35 cellular contexts compared by ENCODE assay signal in genomic region chr9:123695391-123695790, GRCh38.
"Had no signal": no experiment of that assay in that cellular context is flagged by ENCODE, and none has a peak within 500 bp of the region (broad histone marks: within the 10 kb centered on the region; RNA-seq: fewer than 3 reads in every experiment).

No MANE protein-coding gene starts in this region.

- H3K4me1 Mint-ChIP-seq: activated CD4-positive, alpha-beta memory T cell treated with anti-CD3 and anti-CD28 coated beads, Interleukin-2, amount 10 ng/mL, durations not matched to agents 7 days and 5 days; activated CD8-positive, alpha-beta memory T cell treated with anti-CD3 and anti-CD28 coated beads, Interleukin-2, amount 10 ng/mL, durations not matched to agents 7 days and 5 days; activated naive CD4-positive, alpha-beta T cell treated with anti-CD3 and anti-CD28 coated beads, Interleukin-2, amount 10 ng/mL, durations not matched to agents 7 days and 5 days; central memory CD8-positive, alpha-beta T cell had no signal

- H3K27me3 ChIP-seq: cardiac muscle cell, Peyer's patch had no signal

- H3K36me3 ChIP-seq: cardiac muscle cell, Peyer's patch, WERI-Rb-1 had no signal

- H3K4me3 Mint-ChIP-seq: activated CD4-positive, alpha-beta memory T cell treated with anti-CD3 and anti-CD28 coated beads, Interleukin-2, amount 10 ng/mL, durations not matched to agents 7 days and 5 days; activated CD8-positive, alpha-beta memory T cell treated with anti-CD3 and anti-CD28 coated beads, Interleukin-2, amount 10 ng/mL, durations not matched to agents 7 days and 5 days; activated naive CD4-positive, alpha-beta T cell treated with anti-CD3 and anti-CD28 coated beads, Interleukin-2, amount 10 ng/mL, durations not matched to agents 7 days and 5 days; activated naive CD8-positive, alpha-beta T cell; activated naive CD8-positive, alpha-beta T cell treated with anti-CD3 and anti-CD28 coated beads, Interleukin-2, amount 50 U/mL, for 24 hours; brain; central memory CD8-positive, alpha-beta T cell had no signal

- H3K4me3 ChIP-seq: cardiac muscle cell, Peyer's patch had no signal

- ATAC-seq: activated CD8-positive, alpha-beta memory T cell treated with anti-CD3 and anti-CD28 coated beads, Interleukin-2, amount 10 ng/mL, durations not matched to agents 7 days and 5 days; activated naive CD8-positive, alpha-beta T cell treated with anti-CD3 and anti-CD28 coated beads, Interleukin-2, amount 50 U/mL, for 24 hours; PC-3; Right ventricle myocardium inferior had no signal

- H3K36me3 Mint-ChIP-seq: activated naive CD4-positive, alpha-beta T cell treated with anti-CD3 and anti-CD28 coated beads, Interleukin-2, amount 10 ng/mL, durations not matched to agents 7 days and 5 days had no signal

- H3K27ac Mint-ChIP-seq: activated CD4-positive, alpha-beta memory T cell treated with anti-CD3 and anti-CD28 coated beads, Interleukin-2, amount 10 ng/mL, durations not matched to agents 7 days and 5 days; activated CD8-positive, alpha-beta memory T cell treated with anti-CD3 and anti-CD28 coated beads, Interleukin-2, amount 10 ng/mL, durations not matched to agents 7 days and 5 days; activated naive CD4-positive, alpha-beta T cell treated with anti-CD3 and anti-CD28 coated beads, Interleukin-2, amount 10 ng/mL, durations not matched to agents 7 days and 5 days; activated naive CD8-positive, alpha-beta T cell; activated naive CD8-positive, alpha-beta T cell treated with anti-CD3 and anti-CD28 coated beads, Interleukin-2, amount 50 U/mL, for 24 hours; brain had no signal

- H3K9me3 Mint-ChIP-seq: activated CD4-positive, alpha-beta memory T cell treated with anti-CD3 and anti-CD28 coated beads, Interleukin-2, amount 10 ng/mL, durations not matched to agents 7 days and 5 days; activated naive CD4-positive, alpha-beta T cell treated with anti-CD3 and anti-CD28 coated beads, Interleukin-2, amount 10 ng/mL, durations not matched to agents 7 days and 5 days; activated naive CD8-positive, alpha-beta T cell treated with anti-CD3 and anti-CD28 coated beads, Interleukin-2, amount 50 U/mL, for 24 hours; central memory CD8-positive, alpha-beta T cell had no signal

- DNase-seq: activated CD4-positive, alpha-beta memory T cell treated with anti-CD3 and anti-CD28 coated beads, Interleukin-2, amount 10 ng/mL, durations not matched to agents 7 days and 5 days; activated CD4-positive, alpha-beta T cell treated with anti-CD3 and anti-CD28 coated beads for 1 hour; activated CD4-positive, alpha-beta T cell treated with anti-CD3 and anti-CD28 coated beads for 48 hours; activated CD4-positive, CD25-positive, alpha-beta regulatory T cell; activated CD8-positive, alpha-beta memory T cell treated with anti-CD3 and anti-CD28 coated beads for 24 hours; activated CD8-positive, alpha-beta memory T cell treated with anti-CD3 and anti-CD28 coated beads, Interleukin-2, amount 10 ng/mL, durations not matched to agents 7 days and 5 days; activated CD8-positive, alpha-beta memory T cell treated with anti-CD3 and anti-CD28 coated beads, Interleukin-2, amount 50 U/mL, for 48 hours; activated effector memory CD4-positive, alpha-beta T cell treated with Interleukin-2 at 50 U/mL for 16 hours; activated naive CD4-positive, alpha-beta T cell treated with anti-CD3 and anti-CD28 coated beads, Interleukin-2, amount 10 ng/mL, durations not matched to agents 7 days and 5 days; activated naive CD8-positive, alpha-beta T cell treated with anti-CD3 and anti-CD28 coated beads, Interleukin-2, amount 50 U/mL, for 24 hours; activated T-cell treated with anti-CD3 and anti-CD28 coated beads, Interleukin-2, amount 50 U/mL, for 48 hours; anterior cingulate cortex; Karpas-422; NCI-H1105; NCI-H1417 treated with DMSO at 0.1 percent for 48 hours; NCI-H1694; NCI-H1930; NCI-H345; NCI-H526; NCI-H748 treated with DMSO at 0.1 percent for 48 hours; NK-92 treated with Interleukin-12 subunit alpha and Interleukin-12 subunit beta, amount 100 ng/mL, for 24 hours; PC-3; Peyer's patch; SIG-M5; SW 1271; T-helper 1 cell; T-helper 2 cell; T-helper 9 cell; WERI-Rb-1 had no signal

- H3K27me3 Mint-ChIP-seq: activated CD4-positive, alpha-beta memory T cell treated with anti-CD3 and anti-CD28 coated beads, Interleukin-2, amount 10 ng/mL, durations not matched to agents 7 days and 5 days; activated CD8-positive, alpha-beta memory T cell treated with anti-CD3 and anti-CD28 coated beads, Interleukin-2, amount 10 ng/mL, durations not matched to agents 7 days and 5 days; activated naive CD4-positive, alpha-beta T cell treated with anti-CD3 and anti-CD28 coated beads, Interleukin-2, amount 10 ng/mL, durations not matched to agents 7 days and 5 days; activated naive CD8-positive, alpha-beta T cell; activated naive CD8-positive, alpha-beta T cell treated with anti-CD3 and anti-CD28 coated beads, Interleukin-2, amount 50 U/mL, for 24 hours; brain; central memory CD8-positive, alpha-beta T cell had no signal

- H3K27ac ChIP-seq: cardiac muscle cell, Peyer's patch, RWPE1, WERI-Rb-1 had no signal

- H3K4me1 ChIP-seq: Peyer's patch had no signal

- H3K9me3 ChIP-seq: Peyer's patch had no signal
